10 cellular contexts compared by ENCODE assay signal in the genomic region with DNA sequence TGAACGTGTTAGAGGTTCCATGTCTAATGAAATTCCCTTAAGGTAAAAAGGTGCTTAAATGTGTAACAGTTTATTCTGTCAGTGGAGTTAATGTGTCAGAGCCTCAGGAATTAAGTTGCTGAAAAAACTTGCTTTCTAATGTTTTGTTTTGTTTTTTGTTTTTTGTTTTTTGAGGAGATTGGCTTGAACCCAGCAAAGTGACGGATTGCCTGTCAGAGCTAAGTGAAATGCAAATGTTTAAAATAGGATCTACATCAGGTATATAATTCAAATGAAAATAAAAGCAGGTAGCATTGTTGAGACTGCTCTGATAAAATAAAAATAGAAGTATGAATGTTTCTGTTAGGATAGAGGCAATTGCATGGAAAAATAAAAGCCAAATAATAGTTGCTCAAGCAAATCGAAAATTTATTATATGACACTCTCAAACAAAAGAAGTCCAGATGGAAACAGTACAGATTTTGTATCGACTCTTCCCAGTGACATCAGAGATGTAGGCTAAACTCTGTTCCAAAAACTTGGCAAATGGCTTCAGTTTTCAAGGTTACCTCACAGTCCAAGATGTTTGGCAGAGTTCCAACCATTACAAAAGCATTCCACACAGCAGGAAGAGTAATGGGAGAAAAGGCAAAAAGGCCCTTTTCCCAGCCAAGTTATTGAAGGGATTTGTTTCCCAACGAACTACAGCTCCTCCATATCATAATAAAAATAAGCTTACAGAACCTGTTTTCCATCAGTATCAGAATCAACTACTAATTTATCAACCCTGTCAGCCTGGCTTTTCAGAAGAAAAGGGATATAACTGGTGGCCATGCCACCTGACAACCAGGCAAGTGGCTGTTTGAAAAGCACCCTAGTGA.
DNase-seq lines count a peak whose midpoint lies in the region; ATAC-seq and TF ChIP-seq lines count a peak whose summit lies in the region.
"Had no signal": no experiment of that assay in that cellular context is flagged by ENCODE, and none has a peak within 500 bp of the region (broad histone marks: within the 10 kb centered on the region; RNA-seq: fewer than 3 reads in every experiment).

No MANE protein-coding gene starts in this region.

- H3K14ac ChIP-seq in H9 (ENCODE audit: insufficient read depth, low read length) (no peak overlapping the region), trophoblast cell (ENCODE audit: low read length) (no peak overlapping the region)

- peaks cover 0 to 4% (median 0%) of the 10 kb centered on the region in 3 experiments; a peak in 1 of 7 replicates for H3K36me3 Mint-ChIP-seq in H9 (ENCODE audit: insufficient read depth in 1 of 3, low read depth in 3 of 3)

- H3K23ac ChIP-seq in H9 (ENCODE audit: insufficient read length, low read depth, low read length) (no peak overlapping the region), trophoblast cell (ENCODE audit: low read length) (no peak overlapping the region)

- H4K5ac ChIP-seq in H9 (ENCODE audit: insufficient read length, low read depth, low read length): no peak overlapping the region

- peak overlapping the region in 2 of 3 experiments; percentile 24 to 60; a peak in 2 of 7 replicates for H3K27ac Mint-ChIP-seq in H9

- H3K79me2 ChIP-seq in H9 (ENCODE audit: insufficient read depth, low read length): no peaks in the 10 kb centered on the region
- H3K79me2 ChIP-seq in trophoblast cell (ENCODE audit: control insufficient read depth, insufficient read depth, low read length, poor library complexity): no peaks in the 10 kb centered on the region

- H3K4ac ChIP-seq in H9 (ENCODE audit: low read depth, low read length) (no peak overlapping the region), trophoblast cell (ENCODE audit: low read depth, low read length) (no peak overlapping the region)

- H3K4me3 Mint-ChIP-seq in H9: no peak overlapping the region

- H4K91ac ChIP-seq in H9 (ENCODE audit: insufficient read length, low read depth, low read length) (no peak overlapping the region), trophoblast cell (ENCODE audit: low read depth, low read length) (no peak overlapping the region)

- H2AFZ ChIP-seq in H9 (ENCODE audit: low read length) (no peak overlapping the region), trophoblast cell (ENCODE audit: insufficient read depth, low read length, poor library complexity) (no peak overlapping the region)

- no peak overlapping the region for H2BK20ac ChIP-seq in H9 (ENCODE audit: low read depth, low read length, poor library complexity, severe bottlenecking)

- H3K18ac ChIP-seq in H9 (ENCODE audit: insufficient read length, low read depth, low read length) (no peak overlapping the region), trophoblast cell (ENCODE audit: low read length) (no peak overlapping the region)

- no peaks in the 10 kb centered on the region for H3K36me3 ChIP-seq in trophoblast cell (ENCODE audit: control insufficient read depth in 1 of 2, insufficient read depth in 2 of 2, low read length in 2 of 2)

- no peak overlapping the region for H2BK5ac ChIP-seq in H9 (ENCODE audit: insufficient read length, low read length)
- no peak overlapping the region for H2BK5ac ChIP-seq in trophoblast cell (ENCODE audit: low read depth, low read length, poor library complexity)

- H3T11ph ChIP-seq in H9 (ENCODE audit: low read length): no peak overlapping the region

- H3K9me3 ChIP-seq in H9 (ENCODE audit: control insufficient read depth, low read depth, low read length) (no peaks in the 10 kb centered on the region), trophoblast cell (ENCODE audit: insufficient read depth, low read depth, low read length) (no peaks in the 10 kb centered on the region)

- H3K23me2 ChIP-seq in H9 (ENCODE audit: insufficient read length, low read depth, low read length, poor library complexity, severe bottlenecking): no peaks in the 10 kb centered on the region

- no peak overlapping the region for H2BK15ac ChIP-seq in H9 (ENCODE audit: low read depth, low read length)

- no peaks in the 10 kb centered on the region for H4K20me1 ChIP-seq in H9 (ENCODE audit: control insufficient read depth, insufficient read depth, insufficient read length)

- no peaks in the 10 kb centered on the region; a peak in 2 of 5 replicates for H3K9me3 Mint-ChIP-seq in H9

- H4K8ac ChIP-seq in H9 (replicated peaks; ENCODE audit: insufficient read length, low read depth, low read length): no peak overlapping the region
- H4K8ac ChIP-seq in trophoblast cell (ENCODE audit: low read depth, low read length): no peak overlapping the region

- H3K4me2 ChIP-seq in H9 (ENCODE audit: insufficient read depth, insufficient read length, low read length): no peak overlapping the region
- H3K4me2 ChIP-seq in trophoblast cell (ENCODE audit: low read length): no peak overlapping the region

- H3K79me1 ChIP-seq in H9 (ENCODE audit: insufficient read depth, low read depth, low read length, poor library complexity, severe bottlenecking): no peaks in the 10 kb centered on the region
- no peaks in the 10 kb centered on the region for H3K79me1 ChIP-seq in trophoblast cell (ENCODE audit: low read length)

- H2BK120ac ChIP-seq in H9 (ENCODE audit: low read depth, low read length, poor library complexity, severe bottlenecking): no peak overlapping the region
- H2BK120ac ChIP-seq in trophoblast cell (ENCODE audit: insufficient read depth, low read length, poor library complexity): no peak overlapping the region

- no peaks in the 10 kb centered on the region for H3K27me3 Mint-ChIP-seq in H9 (ENCODE audit: low read depth)

- TF ChIP-seq CTCF in H9 (conservative IDR thresholded peaks at IDR 0.05): no peak
- no peak for TF ChIP-seq CTCF in epithelial cell of esophagus (IDR thresholded peaks at IDR 0.05; ENCODE audit: insufficient read depth, low read depth, low read length, missing control alignments)

- WGBS in H9 (ENCODE audit: extremely low coverage, insufficient read length, low lambda C conversion rate): no CpG with 5 or more reads among the region's 5 CpGs
- WGBS in trophoblast cell (ENCODE audit: extremely low coverage, insufficient coverage, insufficient read length): no CpG with 5 or more reads among the region's 5 CpGs

- ATAC-seq in HG02759 (IDR thresholded peaks at IDR 0.05; ENCODE audit: unreplicated experiment) (no peak), HG03108 (IDR thresholded peaks at IDR 0.05; ENCODE audit: unreplicated experiment) (no peak)
- ATAC-seq: GM12878 had no signal

- H3K9ac ChIP-seq in H9 (ENCODE audit: extremely low read depth, insufficient read length, low read length): no peak overlapping the region
- H3K9ac ChIP-seq in trophoblast cell (ENCODE audit: low read length): no peak overlapping the region

- H3K4me1 ChIP-seq in H9 (ENCODE audit: insufficient read depth, low read length): no peaks in the 10 kb centered on the region
- no peaks in the 10 kb centered on the region for H3K4me1 ChIP-seq in trophoblast cell (ENCODE audit: control insufficient read depth in 1 of 2, insufficient read depth in 2 of 2, low read length in 2 of 2)

- H2AK5ac ChIP-seq in H9 (ENCODE audit: insufficient read length, low read length) (no peak overlapping the region), trophoblast cell (ENCODE audit: low read length) (no peak overlapping the region)

- H3K27ac ChIP-seq in H9 (ENCODE audit: insufficient read length, low read depth, low read length): no peak overlapping the region
- H3K27ac ChIP-seq in trophoblast cell (ENCODE audit: low read depth, low read length): no peak overlapping the region

- H3K56ac ChIP-seq in H9 (ENCODE audit: insufficient read length, low read depth, low read length): no peak overlapping the region

- no peaks in the 10 kb centered on the region; the same call in 1 of the 2 replicates for H3K27me3 ChIP-seq in H9 (ENCODE audit: insufficient read depth, low read length)
- H3K27me3 ChIP-seq in trophoblast cell (ENCODE audit: insufficient read depth, low read length): no peaks in the 10 kb centered on the region

- DNase-seq in H9 (no peak), NCI-H345 (lab: John Stamatoyannopoulos, UW) (peak; percentile 89), epithelial cell of esophagus (ENCODE audit: low read depth) (peak; percentile 63), trophoblast cell (peak; percentile 27 to 58), GOT3 (lab: John Stamatoyannopoulos, UW) (no peak)
- DNase-seq in effector CD4-positive, alpha-beta T cell: no peak

- H3K4me1 Mint-ChIP-seq in H9: peaks cover 11 to 13% of the 10 kb centered on the region in 2 experiments

- no peak overlapping the region for H4K12ac ChIP-seq in trophoblast cell (ENCODE audit: low read depth, low read length)

- H3K4me3 ChIP-seq in epithelial cell of esophagus (ENCODE audit: low read length): no peak overlapping the region
- no peak overlapping the region for H3K4me3 ChIP-seq in trophoblast cell (ENCODE audit: low read depth, low read length)
- H3K4me3 ChIP-seq: GM12878, skin epidermis had no signal

- no peak overlapping the region for H2BK12ac ChIP-seq in H9 (ENCODE audit: insufficient read length, low read depth, low read length)
- H2BK12ac ChIP-seq in trophoblast cell (ENCODE audit: low read length): no peak overlapping the region

Comparison
In these comparisons a context has a peak if more than half of its experiments do, and no peak if none do; other contexts are left out.
1. DNase-seq: peak in NCI-H345 (single experiment), epithelial cell of esophagus (single experiment) and trophoblast cell (2 of 2); none in H9 (single experiment), effector CD4-positive, alpha-beta T cell (single experiment) and GOT3 (single experiment).